9 cellular contexts compared by ENCODE assay signal in genomic region chrX:41481264-41482109, GRCh38. TPM values are rescaled to one million over a fixed set of nuclear protein-coding genes. Genes with fewer than 3 reads are reported as not detected.
DNase-seq lines count a peak whose midpoint lies in the region; ATAC-seq and TF ChIP-seq lines count a peak whose summit lies in the region.
"Had no signal": no experiment of that assay in that cellular context is flagged by ENCODE, and none has a peak within 500 bp of the region (broad histone marks: within the 10 kb centered on the region; RNA-seq: fewer than 3 reads in every experiment).

No MANE protein-coding gene starts in this region.

- no peak overlapping the region for H3K4me3 ChIP-seq in HFF-Myc (replicated peaks; ENCODE audit: low read depth, low read length)
- H3K4me3 ChIP-seq in lower lobe of right lung: no peak overlapping the region
- no peak overlapping the region for H3K4me3 ChIP-seq in testis

- TF ChIP-seq CTCF in HFF-Myc (IDR thresholded peaks at IDR 0.05; ENCODE audit: low read depth, low read length, missing control alignments): peak; percentile 39
- peak; percentile 29 for TF ChIP-seq CTCF in lower lobe of right lung (IDR thresholded peaks at IDR 0.05)
- peak in 1 of 3 experiments; percentile 12 for TF ChIP-seq CTCF in testis (IDR thresholded peaks at IDR 0.05)

- H3K27ac ChIP-seq in lower lobe of right lung (no peak overlapping the region), testis (no peak overlapping the region)

- intact Hi-C loops in lower lobe of right lung (cut with DNase I) (no loop called here), testis (cut with DNase I; ENCODE audit: low total_unique reads) (no loop called here)

- H3K36me3 Mint-ChIP-seq in activated naive CD4-positive, alpha-beta T cell treated with anti-CD3 and anti-CD28 coated beads, Interleukin-2, amount 10 ng/mL, durations not matched to agents 7 days and 5 days: no peaks in the 10 kb centered on the region

- TF ChIP-seq POLR2A in testis (IDR thresholded peaks at IDR 0.05): no peak

- H3K36me3 ChIP-seq in lower lobe of right lung (no peaks in the 10 kb centered on the region), testis (ENCODE audit: low read depth, missing control alignments) (no peaks in the 10 kb centered on the region)

- H3K27me3 ChIP-seq in lower lobe of right lung (ENCODE audit: low read depth): no peaks in the 10 kb centered on the region
- no peaks in the 10 kb centered on the region for H3K27me3 ChIP-seq in testis

- no peaks in the 10 kb centered on the region for H3K4me1 ChIP-seq in lower lobe of right lung
- H3K4me1 ChIP-seq in testis: no peaks in the 10 kb centered on the region

- WGBS in testis, 2 donors: 94 to 95% methylated on average over 2 to 6 of the region's 6 CpGs

- H3K27me3 Mint-ChIP-seq in activated naive CD4-positive, alpha-beta T cell treated with anti-CD3 and anti-CD28 coated beads, Interleukin-2, amount 10 ng/mL, durations not matched to agents 7 days and 5 days: no peaks in the 10 kb centered on the region

- H3K9me3 Mint-ChIP-seq in activated naive CD4-positive, alpha-beta T cell treated with anti-CD3 and anti-CD28 coated beads, Interleukin-2, amount 10 ng/mL, durations not matched to agents 7 days and 5 days: no peaks in the 10 kb centered on the region

- no peak overlapping the region for H3K27ac Mint-ChIP-seq in activated naive CD4-positive, alpha-beta T cell treated with anti-CD3 and anti-CD28 coated beads, Interleukin-2, amount 10 ng/mL, durations not matched to agents 7 days and 5 days

- no peak overlapping the region for H3K4me3 Mint-ChIP-seq in activated naive CD4-positive, alpha-beta T cell treated with anti-CD3 and anti-CD28 coated beads, Interleukin-2, amount 10 ng/mL, durations not matched to agents 7 days and 5 days

- CTCF ChIA-PET in activated naive CD4-positive, alpha-beta T cell treated with anti-CD3 and anti-CD28 coated beads, Interleukin-2, amount 10 ng/mL, durations not matched to agents 7 days and 5 days (lab: Charles Lee): no interaction called here

- ATAC-seq in lower lobe of right lung: peak; percentile 45 to 52
- ATAC-seq in HG03108 (IDR thresholded peaks at IDR 0.05; ENCODE audit: unreplicated experiment): no peak

- H3K4me1 Mint-ChIP-seq in activated naive CD4-positive, alpha-beta T cell treated with anti-CD3 and anti-CD28 coated beads, Interleukin-2, amount 10 ng/mL, durations not matched to agents 7 days and 5 days: no peaks in the 10 kb centered on the region

- DNase-seq in Daoy (ENCODE audit: low read depth) (peak; percentile 17), HFF-Myc (ENCODE audit: extremely low read depth, low read depth) (no peak), lower lobe of right lung (no peak), testis (no peak), T1000 (lab: John Stamatoyannopoulos, UW) (no peak), NCI-H2227 treated with DMSO at 0.1 percent for 48 hours (lab: John Stamatoyannopoulos, UW) (no peak)
- DNase-seq in activated naive CD4-positive, alpha-beta T cell treated with anti-CD3 and anti-CD28 coated beads, Interleukin-2, amount 10 ng/mL, durations not matched to agents 7 days and 5 days: peak; percentile 32

- H3K9me3 ChIP-seq in lower lobe of right lung (no peaks in the 10 kb centered on the region), testis (no peaks in the 10 kb centered on the region)

RNA-seq across cellular contexts. Expression of gene NYX, which starts 34.3 kb away (rescaled TPM):
- not detected in 2 replicates for total RNA-seq in Daoy (2014; rRNA removed; shearing (Covaris generic))
- total RNA-seq in lower lobe of right lung: not detected
- total RNA-seq in testis: 1 to 10 TPM; 1.5 to 2.9 TPM
- 0.87 TPM for polyA plus RNA-seq in testis (ENCODE audit: insufficient read depth, low read depth, low replicate concordance)
- total RNA-seq: urinary bladder had no signal
- polyA plus RNA-seq: urinary bladder had no signal

Comparison
In these comparisons a context has a peak if more than half of its experiments do, and no peak if none do; other contexts are left out.
1. DNase-seq: peak in Daoy (single experiment) and activated naive CD4-positive, alpha-beta T cell treated with anti-CD3 and anti-CD28 coated beads, Interleukin-2, amount 10 ng/mL, durations not matched to agents 7 days and 5 days (single experiment); none in HFF-Myc (single experiment), lower lobe of right lung (single experiment), testis (single experiment), T1000 (single experiment) and NCI-H2227 treated with DMSO at 0.1 percent for 48 hours (single experiment).